In the genomic region with DNA sequence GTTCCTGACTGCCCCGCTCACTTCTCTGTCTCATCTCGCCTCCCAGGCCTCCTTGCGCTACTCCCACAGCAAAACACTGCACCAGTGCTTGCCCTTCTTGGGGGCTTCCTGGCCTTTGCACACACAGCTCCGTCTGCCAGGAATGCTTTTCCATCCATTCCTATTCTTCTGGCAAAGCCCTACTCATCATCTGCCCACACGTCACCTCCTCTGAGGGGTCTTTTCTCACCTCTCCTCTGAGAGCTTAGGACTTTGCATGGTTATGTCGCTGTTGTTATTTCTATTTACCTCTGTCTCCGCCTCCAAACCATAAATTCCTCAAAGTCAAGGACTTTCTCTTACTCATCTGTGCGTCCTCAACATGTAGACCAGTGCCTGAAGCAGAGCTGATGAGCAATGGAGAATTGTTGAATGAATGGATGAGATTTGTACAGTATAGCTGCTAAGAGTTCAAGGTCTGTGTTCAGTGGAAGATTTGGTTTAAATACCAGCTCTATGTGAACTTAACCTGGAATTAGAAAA, we compare ENCODE assay signal across 1 cellular context.
TF ChIP-seq lines count a peak whose summit lies in the region.

No MANE protein-coding gene starts in this region.

TF ChIP-seq in WTC11, 78 proteins besides CTCF, POLR2A, EP300 and RAD21 (continued from another document):
- TF ChIP-seq, protein P1, sequence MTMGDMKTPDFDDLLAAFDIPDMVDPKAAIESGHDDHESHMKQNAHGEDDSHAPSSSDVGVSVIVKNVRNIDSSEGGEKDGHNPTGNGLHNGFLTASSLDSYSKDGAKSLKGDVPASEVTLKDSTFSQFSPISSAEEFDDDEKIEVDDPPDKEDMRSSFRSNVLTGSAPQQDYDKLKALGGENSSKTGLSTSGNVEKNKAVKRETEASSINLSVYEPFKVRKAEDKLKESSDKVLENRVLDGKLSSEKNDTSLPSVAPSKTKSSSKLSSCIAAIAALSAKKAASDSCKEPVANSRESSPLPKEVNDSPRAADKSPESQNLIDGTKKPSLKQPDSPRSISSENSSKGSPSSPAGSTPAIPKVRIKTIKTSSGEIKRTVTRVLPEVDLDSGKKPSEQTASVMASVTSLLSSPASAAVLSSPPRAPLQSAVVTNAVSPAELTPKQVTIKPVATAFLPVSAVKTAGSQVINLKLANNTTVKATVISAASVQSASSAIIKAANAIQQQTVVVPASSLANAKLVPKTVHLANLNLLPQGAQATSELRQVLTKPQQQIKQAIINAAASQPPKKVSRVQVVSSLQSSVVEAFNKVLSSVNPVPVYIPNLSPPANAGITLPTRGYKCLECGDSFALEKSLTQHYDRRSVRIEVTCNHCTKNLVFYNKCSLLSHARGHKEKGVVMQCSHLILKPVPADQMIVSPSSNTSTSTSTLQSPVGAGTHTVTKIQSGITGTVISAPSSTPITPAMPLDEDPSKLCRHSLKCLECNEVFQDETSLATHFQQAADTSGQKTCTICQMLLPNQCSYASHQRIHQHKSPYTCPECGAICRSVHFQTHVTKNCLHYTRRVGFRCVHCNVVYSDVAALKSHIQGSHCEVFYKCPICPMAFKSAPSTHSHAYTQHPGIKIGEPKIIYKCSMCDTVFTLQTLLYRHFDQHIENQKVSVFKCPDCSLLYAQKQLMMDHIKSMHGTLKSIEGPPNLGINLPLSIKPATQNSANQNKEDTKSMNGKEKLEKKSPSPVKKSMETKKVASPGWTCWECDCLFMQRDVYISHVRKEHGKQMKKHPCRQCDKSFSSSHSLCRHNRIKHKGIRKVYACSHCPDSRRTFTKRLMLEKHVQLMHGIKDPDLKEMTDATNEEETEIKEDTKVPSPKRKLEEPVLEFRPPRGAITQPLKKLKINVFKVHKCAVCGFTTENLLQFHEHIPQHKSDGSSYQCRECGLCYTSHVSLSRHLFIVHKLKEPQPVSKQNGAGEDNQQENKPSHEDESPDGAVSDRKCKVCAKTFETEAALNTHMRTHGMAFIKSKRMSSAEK (CRISPR knock-in tag; IDR thresholded peaks at IDR 0.05; ENCODE audit: borderline replicate concordance): no peak
- TF ChIP-seq SMAD4 (CRISPR knock-in tag; IDR thresholded peaks at IDR 0.05) (no peak), ZBTB21 (CRISPR knock-in tag; IDR thresholded peaks at IDR 0.05; ENCODE audit: borderline replicate concordance) (no peak), ZNF121 (CRISPR knock-in tag; IDR thresholded peaks at IDR 0.05) (no peak), CBFB (CRISPR knock-in tag; IDR thresholded peaks at IDR 0.05; ENCODE audit: low read depth) (no peak), JAZF1 (CRISPR knock-in tag; IDR thresholded peaks at IDR 0.05) (no peak), RORB (CRISPR knock-in tag; IDR thresholded peaks at IDR 0.05) (no peak), FOXP1 (CRISPR knock-in tag; IDR thresholded peaks at IDR 0.05; ENCODE audit: borderline replicate concordance) (no peak), OVOL2 (CRISPR knock-in tag; IDR thresholded peaks at IDR 0.05; ENCODE audit: borderline replicate concordance) (no peak), ZNF138 (CRISPR knock-in tag; conservative IDR thresholded peaks at IDR 0.05) (no peak), HMGA2 (CRISPR knock-in tag; IDR thresholded peaks at IDR 0.05) (no peak), NR2C2 (CRISPR knock-in tag; IDR thresholded peaks at IDR 0.05) (no peak), MXD4 (CRISPR knock-in tag; IDR thresholded peaks at IDR 0.05; ENCODE audit: borderline replicate concordance) (no peak)
- TF ChIP-seq, protein P2, sequence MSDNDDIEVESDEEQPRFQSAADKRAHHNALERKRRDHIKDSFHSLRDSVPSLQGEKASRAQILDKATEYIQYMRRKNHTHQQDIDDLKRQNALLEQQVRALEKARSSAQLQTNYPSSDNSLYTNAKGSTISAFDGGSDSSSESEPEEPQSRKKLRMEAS (CRISPR knock-in tag; IDR thresholded peaks at IDR 0.05): no peak
- TF ChIP-seq, protein P3, sequence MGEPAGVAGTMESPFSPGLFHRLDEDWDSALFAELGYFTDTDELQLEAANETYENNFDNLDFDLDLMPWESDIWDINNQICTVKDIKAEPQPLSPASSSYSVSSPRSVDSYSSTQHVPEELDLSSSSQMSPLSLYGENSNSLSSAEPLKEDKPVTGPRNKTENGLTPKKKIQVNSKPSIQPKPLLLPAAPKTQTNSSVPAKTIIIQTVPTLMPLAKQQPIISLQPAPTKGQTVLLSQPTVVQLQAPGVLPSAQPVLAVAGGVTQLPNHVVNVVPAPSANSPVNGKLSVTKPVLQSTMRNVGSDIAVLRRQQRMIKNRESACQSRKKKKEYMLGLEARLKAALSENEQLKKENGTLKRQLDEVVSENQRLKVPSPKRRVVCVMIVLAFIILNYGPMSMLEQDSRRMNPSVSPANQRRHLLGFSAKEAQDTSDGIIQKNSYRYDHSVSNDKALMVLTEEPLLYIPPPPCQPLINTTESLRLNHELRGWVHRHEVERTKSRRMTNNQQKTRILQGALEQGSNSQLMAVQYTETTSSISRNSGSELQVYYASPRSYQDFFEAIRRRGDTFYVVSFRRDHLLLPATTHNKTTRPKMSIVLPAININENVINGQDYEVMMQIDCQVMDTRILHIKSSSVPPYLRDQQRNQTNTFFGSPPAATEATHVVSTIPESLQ (CRISPR knock-in tag; IDR thresholded peaks at IDR 0.05): no peak
- TF ChIP-seq, protein P4, sequence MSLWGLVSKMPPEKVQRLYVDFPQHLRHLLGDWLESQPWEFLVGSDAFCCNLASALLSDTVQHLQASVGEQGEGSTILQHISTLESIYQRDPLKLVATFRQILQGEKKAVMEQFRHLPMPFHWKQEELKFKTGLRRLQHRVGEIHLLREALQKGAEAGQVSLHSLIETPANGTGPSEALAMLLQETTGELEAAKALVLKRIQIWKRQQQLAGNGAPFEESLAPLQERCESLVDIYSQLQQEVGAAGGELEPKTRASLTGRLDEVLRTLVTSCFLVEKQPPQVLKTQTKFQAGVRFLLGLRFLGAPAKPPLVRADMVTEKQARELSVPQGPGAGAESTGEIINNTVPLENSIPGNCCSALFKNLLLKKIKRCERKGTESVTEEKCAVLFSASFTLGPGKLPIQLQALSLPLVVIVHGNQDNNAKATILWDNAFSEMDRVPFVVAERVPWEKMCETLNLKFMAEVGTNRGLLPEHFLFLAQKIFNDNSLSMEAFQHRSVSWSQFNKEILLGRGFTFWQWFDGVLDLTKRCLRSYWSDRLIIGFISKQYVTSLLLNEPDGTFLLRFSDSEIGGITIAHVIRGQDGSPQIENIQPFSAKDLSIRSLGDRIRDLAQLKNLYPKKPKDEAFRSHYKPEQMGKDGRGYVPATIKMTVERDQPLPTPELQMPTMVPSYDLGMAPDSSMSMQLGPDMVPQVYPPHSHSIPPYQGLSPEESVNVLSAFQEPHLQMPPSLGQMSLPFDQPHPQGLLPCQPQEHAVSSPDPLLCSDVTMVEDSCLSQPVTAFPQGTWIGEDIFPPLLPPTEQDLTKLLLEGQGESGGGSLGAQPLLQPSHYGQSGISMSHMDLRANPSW (CRISPR knock-in tag; conservative IDR thresholded peaks at IDR 0.05; ENCODE audit: low read depth): no peak
- TF ChIP-seq, protein P5, sequence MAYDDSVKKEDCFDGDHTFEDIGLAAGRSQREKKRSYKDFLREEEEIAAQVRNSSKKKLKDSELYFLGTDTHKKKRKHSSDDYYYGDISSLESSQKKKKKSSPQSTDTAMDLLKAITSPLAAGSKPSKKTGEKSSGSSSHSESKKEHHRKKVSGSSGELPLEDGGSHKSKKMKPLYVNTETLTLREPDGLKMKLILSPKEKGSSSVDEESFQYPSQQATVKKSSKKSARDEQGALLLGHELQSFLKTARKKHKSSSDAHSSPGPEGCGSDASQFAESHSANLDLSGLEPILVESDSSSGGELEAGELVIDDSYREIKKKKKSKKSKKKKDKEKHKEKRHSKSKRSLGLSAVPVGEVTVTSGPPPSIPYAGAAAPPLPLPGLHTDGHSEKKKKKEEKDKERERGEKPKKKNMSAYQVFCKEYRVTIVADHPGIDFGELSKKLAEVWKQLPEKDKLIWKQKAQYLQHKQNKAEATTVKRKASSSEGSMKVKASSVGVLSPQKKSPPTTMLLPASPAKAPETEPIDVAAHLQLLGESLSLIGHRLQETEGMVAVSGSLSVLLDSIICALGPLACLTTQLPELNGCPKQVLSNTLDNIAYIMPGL (CRISPR knock-in tag; IDR thresholded peaks at IDR 0.05): no peak
